8 cellular contexts compared by ENCODE assay signal in the genomic region with DNA sequence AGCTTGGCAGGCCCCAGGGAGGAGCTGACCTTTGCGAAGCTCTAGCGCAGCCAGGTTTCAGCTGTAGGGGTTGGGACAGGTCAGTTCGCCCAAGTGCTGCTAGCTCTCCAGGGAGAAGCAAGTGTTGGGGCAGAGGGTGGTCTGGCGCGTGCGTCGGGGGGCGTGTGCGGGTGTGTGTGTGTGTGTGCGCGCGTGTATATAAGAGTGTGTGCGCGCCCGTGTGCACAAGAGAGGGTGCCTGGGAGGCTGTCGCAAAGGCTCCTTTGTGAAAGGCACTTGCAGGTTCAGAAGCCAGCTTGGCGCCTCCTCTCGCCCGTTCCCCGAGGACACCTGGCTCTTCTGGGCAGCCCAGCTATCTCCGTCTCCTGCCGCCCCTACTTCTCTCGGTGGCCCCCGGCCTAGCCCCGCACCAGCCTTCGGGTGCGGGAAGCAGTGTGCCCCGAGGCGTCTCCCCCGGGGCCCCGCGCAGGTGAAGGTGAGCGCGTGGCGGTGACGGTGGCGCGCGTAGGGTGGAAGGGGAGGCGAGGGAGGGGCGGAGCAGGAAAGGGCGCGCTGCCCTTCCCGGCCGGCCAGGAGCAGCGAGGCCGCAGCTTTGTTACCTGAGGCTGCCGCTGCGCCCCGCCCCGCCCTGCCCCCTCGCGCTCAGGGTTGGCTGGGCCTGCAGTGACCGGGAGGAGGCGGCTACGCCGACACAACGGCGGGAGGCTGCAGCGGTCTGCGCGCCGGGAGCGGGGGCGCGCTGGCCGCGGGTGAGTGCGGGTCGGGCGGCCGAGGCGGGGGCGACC. TPM values are rescaled to one million over a fixed set of nuclear protein-coding genes. Genes with fewer than 3 reads are reported as not detected.
DNase-seq lines count a peak whose midpoint lies in the region.

A gene with protein sequence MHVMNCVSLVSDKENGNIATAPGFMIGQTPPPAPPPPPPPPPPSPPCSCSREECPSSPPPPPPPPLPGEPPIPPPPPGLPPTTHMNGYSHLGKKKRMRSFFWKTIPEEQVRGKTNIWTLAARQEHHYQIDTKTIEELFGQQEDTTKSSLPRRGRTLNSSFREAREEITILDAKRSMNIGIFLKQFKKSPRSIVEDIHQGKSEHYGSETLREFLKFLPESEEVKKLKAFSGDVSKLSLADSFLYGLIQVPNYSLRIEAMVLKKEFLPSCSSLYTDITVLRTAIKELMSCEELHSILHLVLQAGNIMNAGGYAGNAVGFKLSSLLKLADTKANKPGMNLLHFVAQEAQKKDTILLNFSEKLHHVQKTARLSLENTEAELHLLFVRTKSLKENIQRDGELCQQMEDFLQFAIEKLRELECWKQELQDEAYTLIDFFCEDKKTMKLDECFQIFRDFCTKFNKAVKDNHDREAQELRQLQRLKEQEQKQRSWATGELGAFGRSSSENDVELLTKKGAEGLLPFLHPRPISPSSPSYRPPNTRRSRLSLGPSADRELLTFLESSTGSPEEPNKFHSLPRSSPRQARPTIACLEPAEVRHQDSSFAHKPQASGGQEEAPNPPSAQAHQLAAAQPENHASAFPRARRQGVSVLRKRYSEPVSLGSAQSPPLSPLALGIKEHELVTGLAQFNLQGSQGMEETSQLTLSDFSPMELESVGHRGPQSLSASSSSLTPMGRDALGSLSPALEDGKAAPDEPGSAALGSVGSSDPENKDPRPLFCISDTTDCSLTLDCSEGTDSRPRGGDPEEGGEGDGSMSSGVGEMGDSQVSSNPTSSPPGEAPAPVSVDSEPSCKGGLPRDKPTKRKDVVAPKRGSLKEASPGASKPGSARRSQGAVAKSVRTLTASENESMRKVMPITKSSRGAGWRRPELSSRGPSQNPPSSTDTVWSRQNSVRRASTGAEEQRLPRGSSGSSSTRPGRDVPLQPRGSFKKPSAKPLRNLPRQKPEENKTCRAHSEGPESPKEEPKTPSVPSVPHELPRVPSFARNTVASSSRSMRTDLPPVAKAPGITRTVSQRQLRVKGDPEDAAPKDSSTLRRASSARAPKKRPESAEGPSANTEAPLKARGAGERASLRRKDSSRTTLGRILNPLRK (plus strand): TSS at position 663 of the 785 bp plus-strand sequence. CDS start 6,735 bp downstream, outside the sequence.

- H3K9ac ChIP-seq in HUES64 (ENCODE audit: low read depth, low read length) (peak within 1 kb of the TSS; percentile 92), SK-N-MC (ENCODE audit: insufficient read length) (no peak within 1 kb of the TSS)

- H3K27me3 ChIP-seq in HUES64 (ENCODE audit: insufficient read depth, low read length) = peaks cover 48% of the 10 kb centered on the region

- H3K36me3 ChIP-seq in HUES64 (ENCODE audit: insufficient read depth, low read length) = no peaks in the 10 kb centered on the region
- H3K36me3 ChIP-seq in SK-N-MC (ENCODE audit: insufficient read depth, low read length) = no peaks in the 10 kb centered on the region

- H3K4me1 ChIP-seq in HUES64 (ENCODE audit: insufficient read depth, low read length) = peaks cover 16% of the 10 kb centered on the region

- no peaks in the 10 kb centered on the region for H3K9me3 ChIP-seq in HUES64 (ENCODE audit: insufficient read depth, low read depth, low read length)
- H3K9me3 ChIP-seq in SK-N-MC (ENCODE audit: low read depth, low read length) = no peaks in the 10 kb centered on the region

- H3K27ac ChIP-seq in HUES64 (ENCODE audit: low read depth, low read length) (peak within 1 kb of the TSS; percentile 81), SK-N-MC (no peak within 1 kb of the TSS), epithelial cell of prostate (peak within 1 kb of the TSS; percentile 33)

- DNase-seq in NCI-H1436 (lab: John Stamatoyannopoulos, UW) (peak; percentile 70), NCI-H1436 treated with DMSO at 0.1 percent for 48 hours (lab: John Stamatoyannopoulos, UW) (no peak), SK-N-MC (ENCODE audit: low read depth, low spot score) (no peak), epithelial cell of prostate (ENCODE audit: low read depth, low spot score) (peak; percentile 27), myocyte (ENCODE audit: low read depth) (peak; percentile 4), CD1c-positive myeloid dendritic cell (ENCODE audit: extremely low spot score) (no peak), hippocampal formation (lab: John Stamatoyannopoulos, UW) (no peak)

- WGBS in HUES64 = under 1% methylated on average over 74 of the region's 74 CpGs

- H3K4me3 ChIP-seq in HUES64 (ENCODE audit: low read length) (peak within 1 kb of the TSS; percentile 99), SK-N-MC (peak within 1 kb of the TSS; percentile 81)

RNA-seq across cellular contexts. Expression of the gene that starts here (rescaled TPM):
- polyA plus RNA-seq in HUES64 (2013, experiment 1 of 2) = 10.4 TPM
- 8.2 TPM for polyA plus RNA-seq in HUES64 (2013, experiment 2 of 2)
- total RNA-seq in myocyte = 0.72 and 0.73 TPM in 2 replicates
- polyA plus RNA-seq in myocyte (2012) = 0.45 TPM

Comparison
In these comparisons a context has a peak if more than half of its experiments do, and no peak if none do; other contexts are left out.
1. DNase-seq: peak in NCI-H1436 (single experiment) and epithelial cell of prostate (single experiment); none in NCI-H1436 treated with DMSO at 0.1 percent for 48 hours (single experiment), SK-N-MC (single experiment), CD1c-positive myeloid dendritic cell (single experiment) and hippocampal formation (0 of 2).
2. Peak in DNase-seq in myocyte; RNA of the gene not detected or under 1 TPM.